8 cellular contexts compared by ENCODE assay signal in the genomic region with DNA sequence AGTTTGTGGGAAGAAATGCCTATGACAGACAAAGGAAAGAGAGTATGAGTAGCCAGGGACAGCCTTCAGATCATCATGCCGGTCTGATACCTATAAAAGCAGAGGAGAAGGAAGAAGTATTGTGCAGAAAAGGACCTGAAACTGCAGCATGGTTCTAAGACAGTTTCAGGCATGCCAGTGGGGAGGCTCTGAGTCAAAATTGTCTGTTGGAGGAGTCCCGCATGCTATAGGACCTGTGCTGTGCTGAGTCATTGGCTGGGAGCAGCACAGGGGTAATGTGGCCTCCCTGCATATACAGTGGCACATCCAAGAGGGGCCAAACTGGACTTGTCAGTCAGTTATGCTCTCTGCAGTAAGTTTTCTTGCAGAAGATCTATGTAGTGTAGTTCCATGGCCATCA.
A peak's percentile ranks its signal among the peaks of the same experiment; 100 is the strongest.
DNase-seq lines count a peak whose midpoint lies in the region; ATAC-seq lines count a peak whose summit lies in the region.

No MANE protein-coding gene starts in this region.

- peak; percentile 91 to 92 for ATAC-seq in activated CD4-positive, CD25-positive, alpha-beta regulatory T cell treated with anti-CD3 and anti-CD28 coated beads, Interleukin-2, amount 50 U/mL, for 24 hours
- peak; percentile 100 for ATAC-seq in HG02759 (IDR thresholded peaks at IDR 0.05; ENCODE audit: unreplicated experiment)

- DNase-seq in activated CD4-positive, CD25-positive, alpha-beta regulatory T cell treated with anti-CD3 and anti-CD28 coated beads, Interleukin-2, amount 50 U/mL, for 72 hours: no peak
- DNase-seq in NOMO-1 (lab: John Stamatoyannopoulos, UW; ENCODE audit: unreplicated experiment in 2 of 2) (peak; percentile 71 to 89), cerebellar nuclear complex (lab: John Stamatoyannopoulos, UW) (no peak), T-helper 9 cell (no peak)
- DNase-seq in stimulated activated CD4-positive, alpha-beta T cell treated with anti-CD3 and anti-CD28 coated beads, Interleukin-4, amount 100 ng/mL, for 24 hours: peak; percentile 41
- DNase-seq in effector CD4-positive, alpha-beta T cell: no peak

Comparison
In these comparisons a context has a peak if more than half of its experiments do, and no peak if none do; other contexts are left out.
1. DNase-seq: peak in NOMO-1 (2 of 2) and stimulated activated CD4-positive, alpha-beta T cell treated with anti-CD3 and anti-CD28 coated beads, Interleukin-4, amount 100 ng/mL, for 24 hours (single experiment); none in activated CD4-positive, CD25-positive, alpha-beta regulatory T cell treated with anti-CD3 and anti-CD28 coated beads, Interleukin-2, amount 50 U/mL, for 72 hours (single experiment), effector CD4-positive, alpha-beta T cell (single experiment), cerebellar nuclear complex (0 of 2) and T-helper 9 cell (single experiment).